Comparison of ENCODE assay signal across 11 cellular contexts in the genomic region with DNA sequence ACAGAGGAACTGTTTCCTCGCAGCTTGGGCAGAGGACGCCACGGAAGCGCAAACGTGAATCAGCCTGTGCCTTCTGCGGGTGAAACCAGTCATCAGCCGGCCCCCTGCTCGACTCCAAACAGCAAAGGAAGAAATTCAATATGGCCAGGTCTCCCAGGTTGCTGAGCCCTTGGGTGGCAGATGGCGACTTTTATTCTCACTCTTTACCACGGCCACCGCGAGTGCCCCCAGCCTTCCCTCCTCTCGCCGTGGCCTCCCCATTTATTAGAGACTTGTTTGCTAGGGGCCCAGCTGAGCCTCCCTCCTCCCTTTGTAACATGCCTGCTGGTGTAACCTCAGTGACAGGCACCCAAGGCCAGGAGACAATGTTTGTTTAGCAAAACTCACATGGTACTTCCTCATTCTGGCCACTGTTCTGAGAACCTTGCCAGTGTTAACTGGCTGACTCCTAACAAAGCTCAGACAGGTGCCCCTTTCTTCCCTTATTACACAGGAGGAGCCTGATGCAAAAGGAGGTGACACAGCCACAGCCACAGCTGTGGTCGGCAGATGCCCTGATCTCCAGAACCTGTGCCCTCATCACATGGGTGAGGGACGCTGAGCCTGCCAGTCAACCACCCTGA. TPM values are rescaled to one million over a fixed set of nuclear protein-coding genes. Genes with fewer than 3 reads are reported as not detected.
DNase-seq lines count a peak whose midpoint lies in the region; ATAC-seq and TF ChIP-seq lines count a peak whose summit lies in the region.
"Had no signal": no experiment of that assay in that cellular context is flagged by ENCODE, and none has a peak within 500 bp of the region (broad histone marks: within the 10 kb centered on the region; RNA-seq: fewer than 3 reads in every experiment).

No MANE protein-coding gene starts in this region.

- peaks cover 33% of the 10 kb centered on the region for H3K36me3 Mint-ChIP-seq in stimulated activated memory B cell treated with anti-CD40 and anti-IgM and Interleukin-4, amounts not matched to agents 10 μg/mL and 1 μg/mL and 100 μg/mL, for 72 hours

- ATAC-seq in GM18907 (IDR thresholded peaks at IDR 0.05; ENCODE audit: unreplicated experiment) (peak; percentile 55), body of pancreas (peak; percentile 80), GM21390 (IDR thresholded peaks at IDR 0.05; ENCODE audit: unreplicated experiment) (no peak)
- ATAC-seq in stimulated activated memory B cell treated with anti-CD40 and anti-IgM and Interleukin-4, amounts not matched to agents 10 μg/mL and 1 μg/mL and 100 μg/mL, for 72 hours = peak; percentile 78
- ATAC-seq: activated T-helper 17 cell treated with anti-CD3 and anti-CD28 coated beads, Interleukin-2, amount 50 U/mL, for 72 hours had no signal

- intact Hi-C loops in body of pancreas (cut with DNase I) = no loop called here

- no peaks in the 10 kb centered on the region for H3K27me3 ChIP-seq in body of pancreas

- peak in 2 of 3 donors; percentile 52 to 53 for TF ChIP-seq POLR2A in body of pancreas (IDR thresholded peaks at IDR 0.05)

- 32 to 34% methylated on average over 16 of the region's 16 CpGs for WGBS in body of pancreas, 2 donors

- H3K36me3 ChIP-seq in body of pancreas (replicated peaks in 1 of 2; ENCODE audit: insufficient read depth in 1 of 2, low read depth in 2 of 2) = no peaks in the 10 kb centered on the region

- no peaks in the 10 kb centered on the region for H3K9me3 ChIP-seq in body of pancreas

- no peaks in the 10 kb centered on the region for H3K27me3 Mint-ChIP-seq in stimulated activated memory B cell treated with anti-CD40 and anti-IgM and Interleukin-4, amounts not matched to agents 10 μg/mL and 1 μg/mL and 100 μg/mL, for 72 hours

- peak overlapping the region; percentile 34 for H3K27ac Mint-ChIP-seq in stimulated activated memory B cell treated with anti-CD40 and anti-IgM and Interleukin-4, amounts not matched to agents 10 μg/mL and 1 μg/mL and 100 μg/mL, for 72 hours

- DNase-seq in NCI-H2029 treated with DMSO at 0.1 percent for 48 hours (lab: John Stamatoyannopoulos, UW) (peak; percentile 73), body of pancreas (peak; percentile 75 to 90 (median 83)), NCI-H748 treated with DMSO at 0.1 percent for 48 hours (lab: John Stamatoyannopoulos, UW) (no peak), 8988T (no peak)
- no peak for DNase-seq in stimulated activated naive CD4-positive, alpha-beta T cell treated with Interleukin-2 at 50 U/mL for 16 hours (lab: John Stamatoyannopoulos, UW)
- DNase-seq: effector CD4-positive, alpha-beta T cell; GM23248 had no signal

- H3K4me3 ChIP-seq in body of pancreas = no peak overlapping the region
- H3K4me3 ChIP-seq: GM23248 had no signal

- TF ChIP-seq CTCF in body of pancreas (IDR thresholded peaks at IDR 0.05) = peak in 2 of 7 experiments; percentile 20 to 27

- H3K4me1 ChIP-seq in body of pancreas = peaks cover 92% of the 10 kb centered on the region

- peaks cover 7% of the 10 kb centered on the region for H3K9me3 Mint-ChIP-seq in stimulated activated memory B cell treated with anti-CD40 and anti-IgM and Interleukin-4, amounts not matched to agents 10 μg/mL and 1 μg/mL and 100 μg/mL, for 72 hours
- H3K9me3 Mint-ChIP-seq: activated T-helper 17 cell treated with anti-CD3 and anti-CD28 coated beads, Interleukin-2, amount 50 U/mL, for 72 hours had no signal

- no peak overlapping the region for H3K4me3 Mint-ChIP-seq in stimulated activated memory B cell treated with anti-CD40 and anti-IgM and Interleukin-4, amounts not matched to agents 10 μg/mL and 1 μg/mL and 100 μg/mL, for 72 hours
- H3K4me3 Mint-ChIP-seq: activated T-helper 17 cell treated with anti-CD3 and anti-CD28 coated beads, Interleukin-2, amount 50 U/mL, for 72 hours had no signal

- peaks cover 37% of the 10 kb centered on the region for H3K4me1 Mint-ChIP-seq in stimulated activated memory B cell treated with anti-CD40 and anti-IgM and Interleukin-4, amounts not matched to agents 10 μg/mL and 1 μg/mL and 100 μg/mL, for 72 hours

- peak overlapping the region; percentile 77 to 98 (median 90) for H3K27ac ChIP-seq in body of pancreas
- H3K27ac ChIP-seq: GM23248 had no signal

RNA-seq across cellular contexts. Expression of a gene that starts 5.8 kb away (rescaled TPM):
- 10 to 100 TPM; 23.1 to 35.5 TPM for total RNA-seq in body of pancreas

RNA-seq across cellular contexts. Expression of a gene that starts 59.6 kb away (rescaled TPM):
- 10 to 100 TPM; 23.4 to 27.5 TPM for total RNA-seq in body of pancreas

Comparison
In these comparisons a context has a peak if more than half of its experiments do, and no peak if none do; other contexts are left out.
1. DNase-seq: peak in NCI-H2029 treated with DMSO at 0.1 percent for 48 hours (single experiment) and body of pancreas (4 of 4); none in stimulated activated naive CD4-positive, alpha-beta T cell treated with Interleukin-2 at 50 U/mL for 16 hours (single experiment), NCI-H748 treated with DMSO at 0.1 percent for 48 hours (single experiment) and 8988T (single experiment).